Comparison of ENCODE assay signal across 26 cellular contexts in the genomic region with DNA sequence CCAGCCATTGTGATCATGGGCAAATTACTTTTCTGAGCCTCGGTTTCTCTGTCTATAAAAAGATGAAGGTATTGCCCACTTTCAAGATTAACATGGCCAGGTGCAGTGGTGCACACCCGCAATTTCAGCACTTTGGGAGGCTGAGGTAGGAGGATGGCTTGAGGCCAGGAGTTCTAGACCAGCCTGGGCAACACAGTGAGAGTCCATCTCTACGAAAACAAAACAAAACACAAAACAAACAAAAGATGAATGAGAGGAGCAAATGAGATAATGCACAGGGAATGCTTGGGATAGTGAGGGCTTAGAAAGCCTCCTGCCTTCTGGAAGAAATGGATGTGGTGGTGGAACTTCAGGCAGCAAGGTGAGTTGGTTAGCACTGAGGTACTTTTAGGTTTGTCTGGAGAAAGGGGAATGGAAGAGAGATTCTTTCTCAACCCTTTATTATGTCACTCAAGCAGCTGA. TPM values are rescaled to one million over a fixed set of nuclear protein-coding genes. Genes with fewer than 3 reads are reported as not detected.
DNase-seq lines count a peak whose midpoint lies in the region; ATAC-seq and TF ChIP-seq lines count a peak whose summit lies in the region.
"Had no signal": no experiment of that assay in that cellular context is flagged by ENCODE, and none has a peak within 500 bp of the region (broad histone marks: within the 10 kb centered on the region; RNA-seq: fewer than 3 reads in every experiment).

No MANE protein-coding gene starts in this region.

- 48 to 73% (median 49%) methylated on average over 3 of the region's 3 CpGs for WGBS in ovary, 3 donors

- H3K4me1 ChIP-seq in GM23338 (ENCODE audit: insufficient read depth) (peaks cover 13% of the 10 kb centered on the region), ovary (ENCODE audit: insufficient read depth) (no peaks in the 10 kb centered on the region)
- H3K4me1 ChIP-seq: ascending aorta, foreskin keratinocyte, transverse colon had no signal

- ATAC-seq in GM23338 (no peak), T-helper 17 cell (no peak)
- ATAC-seq: activated CD8-positive, alpha-beta memory T cell treated with anti-CD3 and anti-CD28 coated beads, Interleukin-2, amount 10 ng/mL, durations not matched to agents 7 days and 5 days; foreskin keratinocyte; GM12878; natural killer cell; Panc1; sciatic nerve; T-cell had no signal

- TF ChIP-seq CTCF in GM23338 (conservative IDR thresholded peaks at IDR 0.05; ENCODE audit: low read depth in 2 of 2) (no peak), mesothelial cell of epicardium (IDR thresholded peaks at IDR 0.05; ENCODE audit: unreplicated experiment) (no peak), ovary (IDR thresholded peaks at IDR 0.05) (no peak)

- H4K20me1 ChIP-seq in GM23338 (replicated peaks; ENCODE audit: insufficient read depth): no peaks in the 10 kb centered on the region

- H3K4me3 Mint-ChIP-seq in GM23338 (no peak overlapping the region), T-helper 17 cell (no peak overlapping the region), mesothelial cell of epicardium (no peak overlapping the region)
- H3K4me3 Mint-ChIP-seq in activated naive CD8-positive, alpha-beta T cell treated with anti-CD3 and anti-CD28 coated beads for 36 hours: no peak overlapping the region
- H3K4me3 Mint-ChIP-seq: activated CD8-positive, alpha-beta memory T cell treated with anti-CD3 and anti-CD28 coated beads, Interleukin-2, amount 10 ng/mL, durations not matched to agents 7 days and 5 days; natural killer cell; T-cell had no signal

- H3K36me3 ChIP-seq in GM23338 (ENCODE audit: insufficient read depth): no peaks in the 10 kb centered on the region
- no peaks in the 10 kb centered on the region for H3K36me3 ChIP-seq in ovary
- H3K36me3 ChIP-seq: ascending aorta, stomach, transverse colon had no signal

- H3K27me3 ChIP-seq in GM23338 (ENCODE audit: insufficient read depth) (no peaks in the 10 kb centered on the region), ovary (no peaks in the 10 kb centered on the region)
- H3K27me3 ChIP-seq: ascending aorta, transverse colon had no signal

- no peaks in the 10 kb centered on the region for H3K79me2 ChIP-seq in GM23338 (replicated peaks; ENCODE audit: insufficient read depth)

- intact Hi-C loops in ovary (cut with DNase I): no loop called here

- H3K27ac Mint-ChIP-seq in GM23338 (no peak overlapping the region), T-helper 17 cell (peak overlapping the region; percentile 34), mesothelial cell of epicardium (peak overlapping the region; percentile 5)
- H3K27ac Mint-ChIP-seq in activated naive CD8-positive, alpha-beta T cell treated with anti-CD3 and anti-CD28 coated beads for 36 hours: no peak overlapping the region
- H3K27ac Mint-ChIP-seq: activated CD8-positive, alpha-beta memory T cell treated with anti-CD3 and anti-CD28 coated beads, Interleukin-2, amount 10 ng/mL, durations not matched to agents 7 days and 5 days; natural killer cell; T-cell had no signal

- H3K9me3 Mint-ChIP-seq in GM23338: no peaks in the 10 kb centered on the region; the same call in 2 of the 3 replicates
- H3K9me3 Mint-ChIP-seq in mesothelial cell of epicardium: no peaks in the 10 kb centered on the region
- H3K9me3 Mint-ChIP-seq in activated naive CD8-positive, alpha-beta T cell treated with anti-CD3 and anti-CD28 coated beads for 36 hours: no peaks in the 10 kb centered on the region
- H3K9me3 Mint-ChIP-seq: natural killer cell, T-cell had no signal

- H3K27me3 Mint-ChIP-seq in GM23338 (ENCODE audit: insufficient read depth, low read depth, poor library complexity) (peaks cover 5% of the 10 kb centered on the region), T-helper 17 cell (peaks cover 17% of the 10 kb centered on the region), mesothelial cell of epicardium (ENCODE audit: low read depth) (no peaks in the 10 kb centered on the region)
- H3K27me3 Mint-ChIP-seq in activated naive CD8-positive, alpha-beta T cell treated with anti-CD3 and anti-CD28 coated beads for 36 hours: no peaks in the 10 kb centered on the region

- TF ChIP-seq POLR2A in ovary (IDR thresholded peaks at IDR 0.05): no peak

- H3F3A ChIP-seq in GM23338 (replicated peaks; ENCODE audit: low read depth): no peaks in the 10 kb centered on the region

- TF ChIP-seq EP300 in ovary (IDR thresholded peaks at IDR 0.05): no peak

- no peaks in the 10 kb centered on the region for H3K9me2 ChIP-seq in GM23338 (ENCODE audit: insufficient read depth)

- DNase-seq in GM23338 (ENCODE audit: low spot score): no peak
- no peak for DNase-seq in T-helper 17 cell
- DNase-seq in mesothelial cell of epicardium (ENCODE audit: low spot score in 2 of 2, unreplicated experiment in 2 of 2): no peak
- DNase-seq in C1 segment of cervical spinal cord (lab: John Stamatoyannopoulos, UW): no peak
- no peak for DNase-seq in activated naive CD8-positive, alpha-beta T cell treated with anti-CD3 and anti-CD28 coated beads for 36 hours
- DNase-seq in ovary: no peak
- DNase-seq: activated CD4-positive, alpha-beta T cell treated with anti-CD3 and anti-CD28 coated beads for 4 hours; activated CD8-positive, alpha-beta memory T cell treated with anti-CD3 and anti-CD28 coated beads, Interleukin-2, amount 10 ng/mL, durations not matched to agents 7 days and 5 days; activated naive CD4-positive, alpha-beta T cell treated with anti-CD3 and anti-CD28 coated beads, Interleukin-2, amount 50 U/mL, for 16 hours; AML-193; COR-L47; DND-41; foreskin keratinocyte; natural killer cell; NCI-H1048; NCI-H446; stimulated activated CD4-positive, alpha-beta T cell treated with anti-CD3 and anti-CD28 coated beads, Interleukin-15, amount 100 ng/mL, for 24 hours; stomach; T-cell; transverse colon had no signal

- peak overlapping the region; percentile 95; the same call in 1 of the 2 replicates for H2AFZ ChIP-seq in GM23338

- peak overlapping the region; percentile 68 for H3K4me2 ChIP-seq in GM23338

- H3K4me3 ChIP-seq in GM23338 (no peak overlapping the region), ovary (no peak overlapping the region)
- H3K4me3 ChIP-seq: ascending aorta, GM12878, stomach, transverse colon had no signal

- H3K4me1 Mint-ChIP-seq in GM23338 (peaks cover 30% of the 10 kb centered on the region), T-helper 17 cell (peaks cover 12% of the 10 kb centered on the region), mesothelial cell of epicardium (peaks cover 23% of the 10 kb centered on the region)
- H3K4me1 Mint-ChIP-seq in activated naive CD8-positive, alpha-beta T cell treated with anti-CD3 and anti-CD28 coated beads for 36 hours: no peaks in the 10 kb centered on the region
- H3K4me1 Mint-ChIP-seq: activated CD8-positive, alpha-beta memory T cell treated with anti-CD3 and anti-CD28 coated beads, Interleukin-2, amount 10 ng/mL, durations not matched to agents 7 days and 5 days had no signal

- H3K9me3 ChIP-seq in T-helper 17 cell (ENCODE audit: control insufficient read depth, low read length, poor library complexity, severe bottlenecking): no peaks in the 10 kb centered on the region
- H3K9me3 ChIP-seq in ovary: no peaks in the 10 kb centered on the region
- H3K9me3 ChIP-seq: ascending aorta, stomach, transverse colon had no signal

- H3K27ac ChIP-seq in GM23338 (ENCODE audit: low read depth) (no peak overlapping the region), ovary (no peak overlapping the region)
- H3K27ac ChIP-seq: ascending aorta, foreskin keratinocyte, transverse colon had no signal

- H3K36me3 Mint-ChIP-seq in GM23338 (ENCODE audit: low read depth) (no peaks in the 10 kb centered on the region), T-helper 17 cell (ENCODE audit: low read depth) (no peaks in the 10 kb centered on the region), mesothelial cell of epicardium (no peaks in the 10 kb centered on the region)
- H3K36me3 Mint-ChIP-seq in activated naive CD8-positive, alpha-beta T cell treated with anti-CD3 and anti-CD28 coated beads for 36 hours: no peaks in the 10 kb centered on the region
- H3K36me3 Mint-ChIP-seq: activated CD8-positive, alpha-beta memory T cell treated with anti-CD3 and anti-CD28 coated beads, Interleukin-2, amount 10 ng/mL, durations not matched to agents 7 days and 5 days; natural killer cell; T-cell had no signal

TF ChIP-seq in GM23338, 12 proteins besides CTCF, POLR2A, EP300 and RAD21 (continues in another document):
- TF ChIP-seq ZNF114 (CRISPR knock-in tag; IDR thresholded peaks at IDR 0.05) (no peak), EZH2phosphoT487 (IDR thresholded peaks at IDR 0.05; ENCODE audit: unreplicated experiment) (no peak)

RNA-seq across cellular contexts. Expression of a gene that starts 8.5 kb away (rescaled TPM):
- total RNA-seq in GM23338 (2014; rRNA removed; shearing (Covaris generic)): not detected in 2 replicates
- polyA plus RNA-seq in GM23338 (2016; fragmentation: Nextera tagmentation; extraction: Ambion mirVana) (not detected in 2 replicates), ovary (1 to 10 TPM in 1 of 2 donors, under 1 TPM in 1; 0.88 to 1.2 TPM)
- total RNA-seq in T-helper 17 cell (under 1 TPM; 0.75 to 0.99 TPM), mesothelial cell of epicardium (0.38 TPM in 1 of 3 replicates, not detected in the others), ovary (1 to 10 TPM in 3 of 7 donors, under 1 TPM in 4; 0.40 to 1.7 (median 0.92) TPM)
- total RNA-seq in activated naive CD8-positive, alpha-beta T cell treated with anti-CD3 and anti-CD28 coated beads for 36 hours: not detected
- total RNA-seq: activated CD8-positive, alpha-beta memory T cell treated with anti-CD3 and anti-CD28 coated beads, Interleukin-2, amount 10 ng/mL, durations not matched to agents 7 days and 5 days; ascending aorta; foreskin keratinocyte; GM12878; HT-29 had no signal
- polyA plus RNA-seq: foreskin keratinocyte had no signal

RNA-seq across cellular contexts. Expression of a gene that starts 18.0 kb away (rescaled TPM):
- total RNA-seq in GM23338 (2014; rRNA removed; shearing (Covaris generic)): not detected in 2 replicates
- polyA plus RNA-seq in GM23338 (2016; fragmentation: Nextera tagmentation; extraction: Ambion mirVana) (not detected in 2 replicates), ovary (under 1 TPM in 1 of 2 donors, not detected in 1; 0.07 TPM)
- total RNA-seq in T-helper 17 cell (under 1 TPM in 1 of 2 donors, not detected in 1; 0.23 TPM), mesothelial cell of epicardium (0.43 to 0.47 TPM in 2 of 3 replicates, not detected in the other), ovary (10 to 100 TPM in 1 of 7 donors, 1 to 10 TPM in 1, under 1 TPM in 3, not detected in 2; 0.36 to 12.5 (median 0.84) TPM)
- not detected for total RNA-seq in activated naive CD8-positive, alpha-beta T cell treated with anti-CD3 and anti-CD28 coated beads for 36 hours
- total RNA-seq: activated CD8-positive, alpha-beta memory T cell treated with anti-CD3 and anti-CD28 coated beads, Interleukin-2, amount 10 ng/mL, durations not matched to agents 7 days and 5 days; ascending aorta; epithelial cell of proximal tubule; foreskin keratinocyte; HT-29; sciatic nerve; stomach; T-cell; transverse colon had no signal
- polyA plus RNA-seq: foreskin keratinocyte, stomach had no signal

RNA-seq across cellular contexts. Expression of a gene that starts 48.2 kb away (rescaled TPM):
- total RNA-seq in GM23338 (2014; rRNA removed; shearing (Covaris generic)): 0.12 and 0.14 TPM in 2 replicates
- polyA plus RNA-seq in GM23338 (2016; fragmentation: Nextera tagmentation; extraction: Ambion mirVana) (0.09 and 0.47 TPM in 2 replicates), ovary (1 to 10 TPM; 6.9 to 9.1 TPM)
- total RNA-seq in T-helper 17 cell (1 to 10 TPM in 1 of 2 donors, under 1 TPM in 1; 0.65 to 1.3 TPM), mesothelial cell of epicardium (65.8 to 67.1 TPM (median 66.9 TPM) in 3 replicates), ovary (10 to 100 TPM in 4 of 7 donors, 1 to 10 TPM in 3; 6.2 to 54.0 (median 20.4) TPM)
- total RNA-seq in activated naive CD8-positive, alpha-beta T cell treated with anti-CD3 and anti-CD28 coated beads for 36 hours: 1 to 10 TPM; 2.8 to 3.0 TPM

RNA-seq across cellular contexts. Expression of a gene that starts 58.9 kb away (rescaled TPM):
- total RNA-seq in GM23338 (2014; rRNA removed; shearing (Covaris generic)): 65.9 and 68.6 TPM in 2 replicates
- polyA plus RNA-seq in GM23338 (2016; fragmentation: Nextera tagmentation; extraction: Ambion mirVana): 28.3 and 31.4 TPM in 2 replicates
- 10 to 100 TPM; 24.3 to 27.3 TPM for total RNA-seq in T-helper 17 cell
- 22.1 to 24.9 TPM (median 24.6 TPM) in 3 replicates for total RNA-seq in mesothelial cell of epicardium
- 10 to 100 TPM; 51.2 to 55.5 TPM for total RNA-seq in activated naive CD8-positive, alpha-beta T cell treated with anti-CD3 and anti-CD28 coated beads for 36 hours
- 10 to 100 TPM in 5 of 7 donors, 1 to 10 TPM in 2; 7.7 to 20.2 (median 14.9) TPM for total RNA-seq in ovary
- 10 to 100 TPM in 1 of 2 donors, 1 to 10 TPM in 1; 3.4 to 11.0 TPM for polyA plus RNA-seq in ovary

Comparison
In these comparisons a context has a peak if more than half of its experiments do, and no peak if none do; other contexts are left out.
1. H3K27ac Mint-ChIP-seq: peak in T-helper 17 cell (single experiment) and mesothelial cell of epicardium (single experiment); none in GM23338 (single experiment) and activated naive CD8-positive, alpha-beta T cell treated with anti-CD3 and anti-CD28 coated beads for 36 hours (single experiment).